Comparison of ENCODE assay signal across 1 cellular context in the genomic region with DNA sequence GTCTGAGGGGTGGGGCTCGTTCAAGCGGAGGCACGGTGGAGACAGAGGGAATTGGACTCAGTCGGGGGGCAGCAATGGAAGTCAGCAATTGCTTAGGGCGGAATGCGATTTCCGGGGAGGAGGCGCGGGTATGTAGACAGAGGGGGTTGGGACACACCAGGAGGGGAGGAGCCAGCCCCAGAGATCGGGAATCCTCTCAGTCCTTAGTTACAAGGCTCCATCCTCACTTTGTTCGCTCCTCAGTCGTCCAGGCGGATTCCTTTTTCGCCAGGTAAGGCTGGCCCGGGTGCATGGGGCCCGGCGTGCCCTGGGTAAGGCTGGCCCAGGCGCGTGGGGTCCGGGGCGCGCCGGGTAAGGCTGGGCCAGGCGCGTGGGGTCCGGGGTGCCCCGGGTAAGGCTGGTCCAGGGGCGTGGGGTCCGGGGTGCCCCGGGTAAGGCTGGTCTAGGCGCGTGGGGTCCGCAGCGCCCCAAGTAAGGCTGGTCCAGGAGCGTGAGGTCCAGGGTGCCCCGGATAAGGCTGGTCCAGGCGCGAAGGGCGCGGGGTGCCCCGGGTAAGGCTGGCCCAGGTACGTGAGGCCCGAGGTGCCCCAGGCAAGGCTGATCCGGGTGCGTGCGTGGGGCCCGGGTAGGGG.
TF ChIP-seq lines count a peak whose summit lies in the region.

A gene with protein sequence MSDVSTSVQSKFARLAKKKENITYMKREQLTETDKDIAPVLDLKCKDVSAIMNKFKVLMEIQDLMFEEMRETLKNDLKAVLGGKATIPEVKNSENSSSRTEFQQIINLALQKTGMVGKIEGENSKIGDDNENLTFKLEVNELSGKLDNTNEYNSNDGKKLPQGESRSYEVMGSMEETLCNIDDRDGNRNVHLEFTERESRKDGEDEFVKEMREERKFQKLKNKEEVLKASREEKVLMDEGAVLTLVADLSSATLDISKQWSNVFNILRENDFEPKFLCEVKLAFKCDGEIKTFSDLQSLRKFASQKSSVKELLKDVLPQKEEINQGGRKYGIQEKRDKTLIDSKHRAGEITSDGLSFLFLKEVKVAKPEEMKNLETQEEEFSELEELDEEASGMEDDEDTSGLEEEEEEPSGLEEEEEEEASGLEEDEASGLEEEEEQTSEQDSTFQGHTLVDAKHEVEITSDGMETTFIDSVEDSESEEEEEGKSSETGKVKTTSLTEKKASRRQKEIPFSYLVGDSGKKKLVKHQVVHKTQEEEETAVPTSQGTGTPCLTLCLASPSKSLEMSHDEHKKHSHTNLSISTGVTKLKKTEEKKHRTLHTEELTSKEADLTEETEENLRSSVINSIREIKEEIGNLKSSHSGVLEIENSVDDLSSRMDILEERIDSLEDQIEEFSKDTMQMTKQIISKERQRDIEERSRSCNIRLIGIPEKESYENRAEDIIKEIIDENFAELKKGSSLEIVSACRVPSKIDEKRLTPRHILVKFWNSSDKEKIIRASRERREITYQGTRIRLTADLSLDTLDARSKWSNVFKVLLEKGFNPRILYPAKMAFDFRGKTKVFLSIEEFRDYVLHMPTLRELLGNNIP (plus strand): TSS at position 199 of the 632 bp plus-strand sequence. CDS start 11,780 bp downstream, outside the sequence.

TF ChIP-seq in H1, 55 proteins besides CTCF, POLR2A, EP300 and RAD21 (continued from another document):
- TF ChIP-seq, protein P1, sequence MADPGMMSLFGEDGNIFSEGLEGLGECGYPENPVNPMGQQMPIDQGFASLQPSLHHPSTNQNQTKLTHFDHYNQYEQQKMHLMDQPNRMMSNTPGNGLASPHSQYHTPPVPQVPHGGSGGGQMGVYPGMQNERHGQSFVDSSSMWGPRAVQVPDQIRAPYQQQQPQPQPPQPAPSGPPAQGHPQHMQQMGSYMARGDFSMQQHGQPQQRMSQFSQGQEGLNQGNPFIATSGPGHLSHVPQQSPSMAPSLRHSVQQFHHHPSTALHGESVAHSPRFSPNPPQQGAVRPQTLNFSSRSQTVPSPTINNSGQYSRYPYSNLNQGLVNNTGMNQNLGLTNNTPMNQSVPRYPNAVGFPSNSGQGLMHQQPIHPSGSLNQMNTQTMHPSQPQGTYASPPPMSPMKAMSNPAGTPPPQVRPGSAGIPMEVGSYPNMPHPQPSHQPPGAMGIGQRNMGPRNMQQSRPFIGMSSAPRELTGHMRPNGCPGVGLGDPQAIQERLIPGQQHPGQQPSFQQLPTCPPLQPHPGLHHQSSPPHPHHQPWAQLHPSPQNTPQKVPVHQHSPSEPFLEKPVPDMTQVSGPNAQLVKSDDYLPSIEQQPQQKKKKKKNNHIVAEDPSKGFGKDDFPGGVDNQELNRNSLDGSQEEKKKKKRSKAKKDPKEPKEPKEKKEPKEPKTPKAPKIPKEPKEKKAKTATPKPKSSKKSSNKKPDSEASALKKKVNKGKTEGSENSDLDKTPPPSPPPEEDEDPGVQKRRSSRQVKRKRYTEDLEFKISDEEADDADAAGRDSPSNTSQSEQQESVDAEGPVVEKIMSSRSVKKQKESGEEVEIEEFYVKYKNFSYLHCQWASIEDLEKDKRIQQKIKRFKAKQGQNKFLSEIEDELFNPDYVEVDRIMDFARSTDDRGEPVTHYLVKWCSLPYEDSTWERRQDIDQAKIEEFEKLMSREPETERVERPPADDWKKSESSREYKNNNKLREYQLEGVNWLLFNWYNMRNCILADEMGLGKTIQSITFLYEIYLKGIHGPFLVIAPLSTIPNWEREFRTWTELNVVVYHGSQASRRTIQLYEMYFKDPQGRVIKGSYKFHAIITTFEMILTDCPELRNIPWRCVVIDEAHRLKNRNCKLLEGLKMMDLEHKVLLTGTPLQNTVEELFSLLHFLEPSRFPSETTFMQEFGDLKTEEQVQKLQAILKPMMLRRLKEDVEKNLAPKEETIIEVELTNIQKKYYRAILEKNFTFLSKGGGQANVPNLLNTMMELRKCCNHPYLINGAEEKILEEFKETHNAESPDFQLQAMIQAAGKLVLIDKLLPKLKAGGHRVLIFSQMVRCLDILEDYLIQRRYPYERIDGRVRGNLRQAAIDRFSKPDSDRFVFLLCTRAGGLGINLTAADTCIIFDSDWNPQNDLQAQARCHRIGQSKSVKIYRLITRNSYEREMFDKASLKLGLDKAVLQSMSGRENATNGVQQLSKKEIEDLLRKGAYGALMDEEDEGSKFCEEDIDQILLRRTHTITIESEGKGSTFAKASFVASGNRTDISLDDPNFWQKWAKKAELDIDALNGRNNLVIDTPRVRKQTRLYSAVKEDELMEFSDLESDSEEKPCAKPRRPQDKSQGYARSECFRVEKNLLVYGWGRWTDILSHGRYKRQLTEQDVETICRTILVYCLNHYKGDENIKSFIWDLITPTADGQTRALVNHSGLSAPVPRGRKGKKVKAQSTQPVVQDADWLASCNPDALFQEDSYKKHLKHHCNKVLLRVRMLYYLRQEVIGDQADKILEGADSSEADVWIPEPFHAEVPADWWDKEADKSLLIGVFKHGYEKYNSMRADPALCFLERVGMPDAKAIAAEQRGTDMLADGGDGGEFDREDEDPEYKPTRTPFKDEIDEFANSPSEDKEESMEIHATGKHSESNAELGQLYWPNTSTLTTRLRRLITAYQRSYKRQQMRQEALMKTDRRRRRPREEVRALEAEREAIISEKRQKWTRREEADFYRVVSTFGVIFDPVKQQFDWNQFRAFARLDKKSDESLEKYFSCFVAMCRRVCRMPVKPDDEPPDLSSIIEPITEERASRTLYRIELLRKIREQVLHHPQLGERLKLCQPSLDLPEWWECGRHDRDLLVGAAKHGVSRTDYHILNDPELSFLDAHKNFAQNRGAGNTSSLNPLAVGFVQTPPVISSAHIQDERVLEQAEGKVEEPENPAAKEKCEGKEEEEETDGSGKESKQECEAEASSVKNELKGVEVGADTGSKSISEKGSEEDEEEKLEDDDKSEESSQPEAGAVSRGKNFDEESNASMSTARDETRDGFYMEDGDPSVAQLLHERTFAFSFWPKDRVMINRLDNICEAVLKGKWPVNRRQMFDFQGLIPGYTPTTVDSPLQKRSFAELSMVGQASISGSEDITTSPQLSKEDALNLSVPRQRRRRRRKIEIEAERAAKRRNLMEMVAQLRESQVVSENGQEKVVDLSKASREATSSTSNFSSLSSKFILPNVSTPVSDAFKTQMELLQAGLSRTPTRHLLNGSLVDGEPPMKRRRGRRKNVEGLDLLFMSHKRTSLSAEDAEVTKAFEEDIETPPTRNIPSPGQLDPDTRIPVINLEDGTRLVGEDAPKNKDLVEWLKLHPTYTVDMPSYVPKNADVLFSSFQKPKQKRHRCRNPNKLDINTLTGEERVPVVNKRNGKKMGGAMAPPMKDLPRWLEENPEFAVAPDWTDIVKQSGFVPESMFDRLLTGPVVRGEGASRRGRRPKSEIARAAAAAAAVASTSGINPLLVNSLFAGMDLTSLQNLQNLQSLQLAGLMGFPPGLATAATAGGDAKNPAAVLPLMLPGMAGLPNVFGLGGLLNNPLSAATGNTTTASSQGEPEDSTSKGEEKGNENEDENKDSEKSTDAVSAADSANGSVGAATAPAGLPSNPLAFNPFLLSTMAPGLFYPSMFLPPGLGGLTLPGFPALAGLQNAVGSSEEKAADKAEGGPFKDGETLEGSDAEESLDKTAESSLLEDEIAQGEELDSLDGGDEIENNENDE (IDR thresholded peaks at IDR 0.05; ENCODE audit: insufficient replicate concordance, low read length): peak; percentile 6
- TF ChIP-seq SRF (IDR thresholded peaks at IDR 0.05; ENCODE audit: low read depth, low read length): 0 out of 2 replicates have a peak, but pooled peaks have one; percentile 12
- TF ChIP-seq TAF7 (optimal IDR thresholded peaks at IDR 0.05; ENCODE audit: borderline replicate concordance, low read depth, low read length): peak; percentile 97
- no peak for TF ChIP-seq KDM5A (IDR thresholded peaks at IDR 0.05; ENCODE audit: low read length)
- TF ChIP-seq CHD1 (IDR thresholded peaks at IDR 0.05; ENCODE audit: low read depth, low read length): no peak; the same call in 1 of the 2 replicates
- no peak for TF ChIP-seq BACH1 (IDR thresholded peaks at IDR 0.05; ENCODE audit: low read length)
- no peak for TF ChIP-seq NRF1 (IDR thresholded peaks at IDR 0.05; ENCODE audit: low read depth, low read length)
- TF ChIP-seq POLR2AphosphoS5 (IDR thresholded peaks at IDR 0.05; ENCODE audit: low read depth, low read length): peak; percentile 98
- 0 out of 2 replicates have a peak, but pooled peaks have one; percentile 36 for TF ChIP-seq RBBP5 (IDR thresholded peaks at IDR 0.05; ENCODE audit: borderline replicate concordance, low read depth, low read length)
